Comparison of ENCODE assay signal across 29 cellular contexts in genomic region chr4:127174168-127174567, GRCh38.
"Had no signal": no experiment of that assay in that cellular context is flagged by ENCODE, and none has a peak within 500 bp of the region (broad histone marks: within the 10 kb centered on the region; RNA-seq: fewer than 3 reads in every experiment).

No MANE protein-coding gene starts in this region.

- H3K9me2 ChIP-seq: SK-N-SH had no signal

- H3K4me3 ChIP-seq: K562, PC-9, SJSA1 had no signal

- H3K4me2 ChIP-seq: PC-9, SK-N-SH had no signal

- H3K4me1 ChIP-seq: SJSA1 had no signal

- H3K9me3 ChIP-seq: SJSA1, SK-N-SH had no signal

- H2AFZ ChIP-seq: PC-9 had no signal

- H3K27me3 ChIP-seq: SJSA1 had no signal

- H3K36me3 ChIP-seq: SJSA1 had no signal

- H3K9ac ChIP-seq: SK-N-SH had no signal

- ATAC-seq: K562, Panc1 had no signal

- H3K27ac ChIP-seq: PC-9, SJSA1 had no signal

- DNase-seq: Karpas-422, KG1, NCI-H1048, NCI-H1092 treated with DMSO at 0.1 percent for 48 hours, NCI-H1105 treated with DMSO at 0.1 percent for 48 hours, NCI-H1417, NCI-H1436, NCI-H146, NCI-H1694, NCI-H187, NCI-H1930, NCI-H2029 treated with DMSO at 0.1 percent for 48 hours, NCI-H2081 treated with DMSO at 0.1 percent for 48 hours, NCI-H2107, NCI-H2171, NCI-H226, NCI-H446 treated with DMSO at 0.1 percent for 48 hours, NCI-H510A, NCI-H526, NCI-H748 treated with DMSO at 0.1 percent for 48 hours, NCI-H82, PC-9, Right ventricle myocardium superior, SHP77 treated with DMSO at 0.1 percent for 48 hours, SK-N-SH, SW 1271 had no signal
